ENCODE assay signal across 12 cellular contexts in the genomic region with DNA sequence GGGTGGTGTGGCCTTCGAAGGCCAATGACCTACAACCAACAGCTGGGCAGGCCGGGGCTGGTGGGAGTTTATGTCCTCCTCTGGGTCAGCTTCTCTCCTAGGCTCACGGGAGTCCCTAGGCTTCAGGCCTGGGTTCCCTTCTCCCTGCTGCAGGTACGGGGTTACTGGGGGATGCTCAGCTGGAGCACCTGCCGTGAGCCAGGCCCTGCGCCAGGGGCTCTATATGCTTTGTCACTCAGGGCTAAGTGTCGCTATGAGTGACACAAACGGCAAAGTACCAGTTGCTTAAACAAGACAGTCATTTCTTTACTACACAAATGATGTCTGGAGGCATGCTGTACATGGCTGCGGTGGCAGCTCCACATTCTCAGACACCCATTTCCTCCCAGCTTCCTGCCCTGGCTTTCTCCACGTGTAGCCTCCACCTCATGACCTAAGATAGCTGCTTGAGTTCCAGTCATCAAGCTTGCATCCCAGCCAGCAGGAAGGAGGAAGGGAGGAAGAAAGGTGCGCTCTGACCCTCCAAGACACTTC. TPM values are rescaled to one million over a fixed set of nuclear protein-coding genes. Genes with fewer than 3 reads are reported as not detected.
DNase-seq lines count a peak whose midpoint lies in the region; ATAC-seq and TF ChIP-seq lines count a peak whose summit lies in the region.
"Had no signal": no experiment of that assay in that cellular context is flagged by ENCODE, and none has a peak within 500 bp of the region (broad histone marks: within the 10 kb centered on the region; RNA-seq: fewer than 3 reads in every experiment).

No MANE protein-coding gene starts in this region.

- DNase-seq in stimulated activated CD4-positive, alpha-beta T cell treated with anti-CD3 and anti-CD28 coated beads, Interleukin-12 subunit alpha, Interleukin-12 subunit beta, amount 100 ng/mL, for 48 hours (ENCODE audit: low read depth in 2 of 3, low spot score in 1 of 3): peak; percentile 45 to 53 (median 46)
- no peak for DNase-seq in stimulated activated CD4-positive, alpha-beta T cell treated with anti-CD3 and anti-CD28 coated beads, Interleukin-4, amount 100 ng/mL, for 4 hours
- peak; percentile 66 to 78 for DNase-seq in activated naive CD4-positive, alpha-beta T cell treated with anti-CD3 and anti-CD28 coated beads, Interleukin-2, amount 50 U/mL, for 72 hours (ENCODE audit: low spot score in 2 of 2)
- DNase-seq in substantia nigra (lab: John Stamatoyannopoulos, UW): no peak
- DNase-seq in NCI-H82 treated with DMSO at 0.1 percent for 48 hours (lab: John Stamatoyannopoulos, UW; ENCODE audit: unreplicated experiment): no peak
- no peak for DNase-seq in vagina (ENCODE audit: extremely low spot score in 2 of 2)
- DNase-seq in cerebellar cortex (ENCODE audit: low spot score): no peak
- DNase-seq: BE2C, kidney, NCI-H345, upper lobe of right lung had no signal

- H3K36me3 Mint-ChIP-seq in activated naive CD4-positive, alpha-beta T cell treated with anti-CD3 and anti-CD28 coated beads, Interleukin-2, amount 50 U/mL, for 72 hours: peaks cover 0 to 6% of the 10 kb centered on the region in 2 donors

- peaks cover 6% of the 10 kb centered on the region for H3K4me1 ChIP-seq in vagina
- H3K4me1 ChIP-seq: BE2C had no signal

- H3K9me3 ChIP-seq in vagina: no peaks in the 10 kb centered on the region
- H3K9me3 ChIP-seq: BE2C, upper lobe of right lung had no signal

- ATAC-seq in HG03108 (IDR thresholded peaks at IDR 0.05; ENCODE audit: unreplicated experiment): peak; percentile 66
- peak; percentile 90 to 94 for ATAC-seq in activated naive CD4-positive, alpha-beta T cell treated with anti-CD3 and anti-CD28 coated beads, Interleukin-2, amount 50 U/mL, for 72 hours

- H3K9me3 Mint-ChIP-seq in activated naive CD4-positive, alpha-beta T cell treated with anti-CD3 and anti-CD28 coated beads, Interleukin-2, amount 50 U/mL, for 72 hours: no peaks in the 10 kb centered on the region

- intact Hi-C loops in vagina (cut with DNase I): no loop called here

- TF ChIP-seq CTCF in vagina (IDR thresholded peaks at IDR 0.05): no peak

- H3K27ac ChIP-seq in substantia nigra (ENCODE audit: low read depth, low read length, poor library complexity, severe bottlenecking) (peak overlapping the region; percentile 50), vagina (no peak overlapping the region)
- H3K27ac ChIP-seq: upper lobe of right lung had no signal

- no peak overlapping the region for H3K4me3 ChIP-seq in vagina
- H3K4me3 ChIP-seq: upper lobe of right lung had no signal

- no peaks in the 10 kb centered on the region for H3K36me3 ChIP-seq in vagina
- H3K36me3 ChIP-seq: BE2C, upper lobe of right lung had no signal

- peak overlapping the region; percentile 89 to 91 for H3K27ac Mint-ChIP-seq in activated naive CD4-positive, alpha-beta T cell treated with anti-CD3 and anti-CD28 coated beads, Interleukin-2, amount 50 U/mL, for 72 hours

- no peak for TF ChIP-seq POLR2A in vagina (IDR thresholded peaks at IDR 0.05)

- H3K27me3 ChIP-seq in vagina: no peaks in the 10 kb centered on the region
- H3K27me3 ChIP-seq: BE2C, upper lobe of right lung had no signal

RNA-seq across cellular contexts. Expression of a gene that starts 22.5 kb away (rescaled TPM):
- 10 to 100 TPM; 81.0 to 84.8 TPM for total RNA-seq in activated naive CD4-positive, alpha-beta T cell treated with anti-CD3 and anti-CD28 coated beads, Interleukin-2, amount 50 U/mL, for 72 hours
- 78.6 TPM for total RNA-seq in vagina

RNA-seq across cellular contexts. Expression of a gene that starts 27.4 kb away (rescaled TPM):
- total RNA-seq in activated naive CD4-positive, alpha-beta T cell treated with anti-CD3 and anti-CD28 coated beads, Interleukin-2, amount 50 U/mL, for 72 hours: 1 to 10 TPM; 2.6 to 3.8 TPM
- total RNA-seq in vagina: 24.8 TPM

Comparison
In these comparisons a context has a peak if more than half of its experiments do, and no peak if none do; other contexts are left out.
1. DNase-seq: peak in stimulated activated CD4-positive, alpha-beta T cell treated with anti-CD3 and anti-CD28 coated beads, Interleukin-12 subunit alpha, Interleukin-12 subunit beta, amount 100 ng/mL, for 48 hours (3 of 3) and activated naive CD4-positive, alpha-beta T cell treated with anti-CD3 and anti-CD28 coated beads, Interleukin-2, amount 50 U/mL, for 72 hours (2 of 2); none in stimulated activated CD4-positive, alpha-beta T cell treated with anti-CD3 and anti-CD28 coated beads, Interleukin-4, amount 100 ng/mL, for 4 hours (0 of 2), substantia nigra (0 of 49), NCI-H82 treated with DMSO at 0.1 percent for 48 hours (single experiment), vagina (0 of 2) and cerebellar cortex (single experiment).